In genomic region chr2:1306029-1306686, GRCh38 we compare ENCODE assay signal across 1 cellular context.
TF ChIP-seq lines count a peak whose summit lies in the region.

No MANE protein-coding gene starts in this region.

TF ChIP-seq in WTC11, 78 proteins besides CTCF, POLR2A, EP300 and RAD21 (continued from another document):
- no peak for TF ChIP-seq ZNF425 (CRISPR knock-in tag; conservative IDR thresholded peaks at IDR 0.05)
- TF ChIP-seq, protein P1, sequence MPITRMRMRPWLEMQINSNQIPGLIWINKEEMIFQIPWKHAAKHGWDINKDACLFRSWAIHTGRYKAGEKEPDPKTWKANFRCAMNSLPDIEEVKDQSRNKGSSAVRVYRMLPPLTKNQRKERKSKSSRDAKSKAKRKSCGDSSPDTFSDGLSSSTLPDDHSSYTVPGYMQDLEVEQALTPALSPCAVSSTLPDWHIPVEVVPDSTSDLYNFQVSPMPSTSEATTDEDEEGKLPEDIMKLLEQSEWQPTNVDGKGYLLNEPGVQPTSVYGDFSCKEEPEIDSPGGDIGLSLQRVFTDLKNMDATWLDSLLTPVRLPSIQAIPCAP (CRISPR knock-in tag; IDR thresholded peaks at IDR 0.05), result no peak
- no peak for TF ChIP-seq FOXK1 (CRISPR knock-in tag; IDR thresholded peaks at IDR 0.05)
- TF ChIP-seq E2F4 (CRISPR knock-in tag; IDR thresholded peaks at IDR 0.05; ENCODE audit: borderline replicate concordance, low read depth), result no peak
- TF ChIP-seq, protein P2, sequence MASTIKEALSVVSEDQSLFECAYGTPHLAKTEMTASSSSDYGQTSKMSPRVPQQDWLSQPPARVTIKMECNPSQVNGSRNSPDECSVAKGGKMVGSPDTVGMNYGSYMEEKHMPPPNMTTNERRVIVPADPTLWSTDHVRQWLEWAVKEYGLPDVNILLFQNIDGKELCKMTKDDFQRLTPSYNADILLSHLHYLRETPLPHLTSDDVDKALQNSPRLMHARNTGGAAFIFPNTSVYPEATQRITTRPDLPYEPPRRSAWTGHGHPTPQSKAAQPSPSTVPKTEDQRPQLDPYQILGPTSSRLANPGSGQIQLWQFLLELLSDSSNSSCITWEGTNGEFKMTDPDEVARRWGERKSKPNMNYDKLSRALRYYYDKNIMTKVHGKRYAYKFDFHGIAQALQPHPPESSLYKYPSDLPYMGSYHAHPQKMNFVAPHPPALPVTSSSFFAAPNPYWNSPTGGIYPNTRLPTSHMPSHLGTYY (CRISPR knock-in tag; IDR thresholded peaks at IDR 0.05), result no peak
- no peak for TF ChIP-seq MXD4 (CRISPR knock-in tag; IDR thresholded peaks at IDR 0.05; ENCODE audit: borderline replicate concordance)
- TF ChIP-seq ATF3 (CRISPR knock-in tag; conservative IDR thresholded peaks at IDR 0.05), result no peak
- TF ChIP-seq, protein P3, sequence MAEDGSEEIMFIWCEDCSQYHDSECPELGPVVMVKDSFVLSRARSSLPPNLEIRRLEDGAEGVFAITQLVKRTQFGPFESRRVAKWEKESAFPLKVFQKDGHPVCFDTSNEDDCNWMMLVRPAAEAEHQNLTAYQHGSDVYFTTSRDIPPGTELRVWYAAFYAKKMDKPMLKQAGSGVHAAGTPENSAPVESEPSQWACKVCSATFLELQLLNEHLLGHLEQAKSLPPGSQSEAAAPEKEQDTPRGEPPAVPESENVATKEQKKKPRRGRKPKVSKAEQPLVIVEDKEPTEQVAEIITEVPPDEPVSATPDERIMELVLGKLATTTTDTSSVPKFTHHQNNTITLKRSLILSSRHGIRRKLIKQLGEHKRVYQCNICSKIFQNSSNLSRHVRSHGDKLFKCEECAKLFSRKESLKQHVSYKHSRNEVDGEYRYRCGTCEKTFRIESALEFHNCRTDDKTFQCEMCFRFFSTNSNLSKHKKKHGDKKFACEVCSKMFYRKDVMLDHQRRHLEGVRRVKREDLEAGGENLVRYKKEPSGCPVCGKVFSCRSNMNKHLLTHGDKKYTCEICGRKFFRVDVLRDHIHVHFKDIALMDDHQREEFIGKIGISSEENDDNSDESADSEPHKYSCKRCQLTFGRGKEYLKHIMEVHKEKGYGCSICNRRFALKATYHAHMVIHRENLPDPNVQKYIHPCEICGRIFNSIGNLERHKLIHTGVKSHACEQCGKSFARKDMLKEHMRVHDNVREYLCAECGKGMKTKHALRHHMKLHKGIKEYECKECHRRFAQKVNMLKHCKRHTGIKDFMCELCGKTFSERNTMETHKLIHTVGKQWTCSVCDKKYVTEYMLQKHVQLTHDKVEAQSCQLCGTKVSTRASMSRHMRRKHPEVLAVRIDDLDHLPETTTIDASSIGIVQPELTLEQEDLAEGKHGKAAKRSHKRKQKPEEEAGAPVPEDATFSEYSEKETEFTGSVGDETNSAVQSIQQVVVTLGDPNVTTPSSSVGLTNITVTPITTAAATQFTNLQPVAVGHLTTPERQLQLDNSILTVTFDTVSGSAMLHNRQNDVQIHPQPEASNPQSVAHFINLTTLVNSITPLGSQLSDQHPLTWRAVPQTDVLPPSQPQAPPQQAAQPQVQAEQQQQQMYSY (CRISPR knock-in tag; IDR thresholded peaks at IDR 0.05), result no peak
- no peak for TF ChIP-seq GABPB1 (CRISPR knock-in tag; IDR thresholded peaks at IDR 0.05)
- TF ChIP-seq ZNF219 (CRISPR knock-in tag; IDR thresholded peaks at IDR 0.05; ENCODE audit: borderline replicate concordance), result no peak
- TF ChIP-seq PRRX2 (CRISPR knock-in tag; IDR thresholded peaks at IDR 0.05), result no peak
- TF ChIP-seq ATF1 (CRISPR knock-in tag; IDR thresholded peaks at IDR 0.05), result no peak
- no peak for TF ChIP-seq SMAD3 (CRISPR knock-in tag; IDR thresholded peaks at IDR 0.05; ENCODE audit: borderline replicate concordance)
- no peak for TF ChIP-seq E2F1 (CRISPR knock-in tag; IDR thresholded peaks at IDR 0.05)
- TF ChIP-seq JUN (CRISPR knock-in tag; IDR thresholded peaks at IDR 0.05), result no peak
